8 cellular contexts compared by ENCODE assay signal in genomic region chr20:56411759-56412472, GRCh38. TPM values are rescaled to one million over a fixed set of nuclear protein-coding genes. Genes with fewer than 3 reads are reported as not detected.
A peak's percentile ranks its signal among the peaks of the same experiment; 100 is the strongest.
DNase-seq lines count a peak whose midpoint lies in the region; ATAC-seq and TF ChIP-seq lines count a peak whose summit lies in the region.

CASS4 (plus strand) TSS chr20:56412260; CDS start chr20:56412459, 199 bp downstream.

- H3K4me1 ChIP-seq in OCI-LY3 (ENCODE audit: low read length) (peaks cover 18% of the 10 kb centered on the region), colonic mucosa (no peaks in the 10 kb centered on the region)

- H3K79me2 ChIP-seq in OCI-LY3 (ENCODE audit: low read length) = no peaks in the 10 kb centered on the region

- ATAC-seq in GM21367 (IDR thresholded peaks at IDR 0.05; ENCODE audit: unreplicated experiment) = peak; percentile 51
- peak; percentile 84 to 93 for ATAC-seq in naive B cell (ENCODE audit: low read depth in 2 of 2)

- DNase-seq in AG20443 (ENCODE audit: low spot score) (peak; percentile 53), colonic mucosa (no peak), naive B cell (peak; percentile 23), NCI-H2171 treated with DMSO at 0.1 percent for 48 hours (lab: John Stamatoyannopoulos, UW) (no peak), NCI-H748 (lab: John Stamatoyannopoulos, UW; ENCODE audit: unreplicated experiment) (no peak), RWPE1 (ENCODE audit: low spot score) (no peak)

- H3K4me3 Mint-ChIP-seq in naive B cell = peak within 1 kb of the TSS; percentile 52 to 84 (median 72)

- H3K36me3 ChIP-seq in OCI-LY3 (replicated peaks; ENCODE audit: low read depth, low read length) (peaks cover 55% of the 10 kb centered on the region), colonic mucosa (no peaks in the 10 kb centered on the region)

- no peaks in the 10 kb centered on the region for H3K27me3 ChIP-seq in OCI-LY3 (ENCODE audit: low read depth, low read length)
- no peaks in the 10 kb centered on the region for H3K27me3 ChIP-seq in colonic mucosa

- H3K4me1 Mint-ChIP-seq in naive B cell = peaks cover 14 to 15% (median 14%) of the 10 kb centered on the region in 3 donors

- peak within 1 kb of the TSS; percentile 81 for H3K27ac ChIP-seq in OCI-LY3 (ENCODE audit: low read length)
- H3K27ac ChIP-seq in colonic mucosa = peak within 1 kb of the TSS; percentile 52
- H3K27ac ChIP-seq in RWPE1 = no peak within 1 kb of the TSS

- H3K36me3 Mint-ChIP-seq in naive B cell = peaks cover under 1 to 5% of the 10 kb centered on the region in 2 donors

- H3K27ac Mint-ChIP-seq in naive B cell = peak within 1 kb of the TSS; percentile 32 to 89 (median 87)

- H2AFZ ChIP-seq in OCI-LY3 (ENCODE audit: low read depth, low read length) = no peak within 1 kb of the TSS; the same call in 1 of the 2 replicates

- H3K9ac ChIP-seq in OCI-LY3 (ENCODE audit: low read length) (peak within 1 kb of the TSS; percentile 36), colonic mucosa (ENCODE audit: low read depth in 2 of 2, low read length in 2 of 2) (peak within 1 kb of the TSS in 1 of 2 donors; percentile 1)

- no peaks in the 10 kb centered on the region for H3K9me3 ChIP-seq in OCI-LY3 (ENCODE audit: insufficient read depth, low read length)
- H3K9me3 ChIP-seq in colonic mucosa = no peaks in the 10 kb centered on the region

- H3K9me3 Mint-ChIP-seq in naive B cell = no peaks in the 10 kb centered on the region

- POLR2A ChIA-PET in RWPE1 (lab: Yijun Ruan, JAX; ENCODE audit: low non-redundant PET) = no interaction called here

- H3K4me3 ChIP-seq in OCI-LY3 (ENCODE audit: low read length) (peak within 1 kb of the TSS; percentile 50), colonic mucosa (no peak within 1 kb of the TSS)

- intact Hi-C loops in colonic mucosa (cut with DNase I) = no loop called here

- no peaks in the 10 kb centered on the region for H4K20me1 ChIP-seq in OCI-LY3 (ENCODE audit: insufficient read depth, low read length)

- CTCF ChIA-PET in RWPE1 (lab: Yijun Ruan, JAX) = interaction anchor here (0.6 to 1.0 kb wide), 3 partner anchors 8 to 139 kb away, joined by 3 read pairs; no protein-coding TSS in a partner anchor

- H3K4me2 ChIP-seq in OCI-LY3 (ENCODE audit: low read length) = peak within 1 kb of the TSS; percentile 68

- TF ChIP-seq CTCF in OCI-LY3 (IDR thresholded peaks at IDR 0.05; ENCODE audit: low read depth, low read length) = no peak
- no peak for TF ChIP-seq CTCF in colonic mucosa (IDR thresholded peaks at IDR 0.05)
- TF ChIP-seq CTCF in RWPE1 (conservative IDR thresholded peaks at IDR 0.05; ENCODE audit: low read depth) = no peak

- H3K27me3 Mint-ChIP-seq in naive B cell = no peaks in the 10 kb centered on the region

RNA-seq across cellular contexts. Expression of gene CASS4, which starts in this region (rescaled TPM):
- total RNA-seq in colonic mucosa = under 1 TPM; 0.17 to 0.98 TPM
- polyA plus RNA-seq in naive B cell (ENCODE audit: low read depth in 6 of 6) = under 1 TPM in 4 of 6 donors, not detected in 2; 0.20 to 0.46 (median 0.28) TPM

Comparison
In these comparisons a context has a peak if more than half of its experiments do, and no peak if none do; other contexts are left out.
1. Peak in DNase-seq and ATAC-seq in naive B cell; RNA of the gene not detected or under 1 TPM.